22 cellular contexts compared by ENCODE assay signal in the genomic region with DNA sequence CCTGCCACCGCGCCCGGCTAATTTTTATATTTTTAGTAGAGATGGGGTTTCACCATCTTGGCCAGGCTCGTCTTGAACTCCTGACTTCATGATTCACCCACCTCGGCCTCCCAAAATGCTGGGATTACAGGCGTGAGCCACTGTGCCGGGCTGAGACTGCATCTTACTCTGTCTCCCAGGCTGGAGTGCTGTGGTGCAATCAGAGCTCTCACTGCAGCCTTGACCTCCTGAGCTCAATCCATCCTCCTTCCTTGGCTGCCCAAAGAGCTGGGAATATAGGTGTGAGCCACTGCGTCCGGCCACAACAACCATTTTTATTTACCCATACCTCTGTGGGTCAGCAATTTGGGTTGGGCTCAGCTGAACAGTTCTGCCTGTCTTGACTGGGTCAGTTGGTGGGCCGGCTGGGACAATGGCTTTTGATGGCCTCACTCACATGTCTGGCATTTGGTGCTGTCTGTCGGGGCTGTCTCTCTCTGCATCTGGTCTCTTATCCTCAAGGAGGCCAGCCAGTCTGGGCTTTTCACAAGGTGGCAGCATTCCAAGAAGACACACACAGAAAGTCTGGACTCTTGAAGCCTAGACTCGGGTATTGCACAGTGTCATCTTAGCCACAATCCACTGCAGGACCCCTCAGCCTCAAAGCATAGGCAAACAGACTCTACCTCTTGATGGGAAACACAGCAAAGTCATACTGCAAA.
DNase-seq lines count a peak whose midpoint lies in the region; ATAC-seq, FAIRE-seq and TF ChIP-seq lines count a peak whose summit lies in the region.
"Had no signal": no experiment of that assay in that cellular context is flagged by ENCODE, and none has a peak within 500 bp of the region (broad histone marks: within the 10 kb centered on the region; RNA-seq: fewer than 3 reads in every experiment).

No MANE protein-coding gene starts in this region.

- TF ChIP-seq POLR2A in HepG2 (IDR thresholded peaks at IDR 0.05; ENCODE audit: insufficient read depth in 1 of 2, low read depth in 2 of 2, low read length in 2 of 2) (no peak), right lobe of liver (IDR thresholded peaks at IDR 0.05) (no peak)

- H3K4me1 Mint-ChIP-seq in neural progenitor cell, result peaks cover 4% of the 10 kb centered on the region
- no peaks in the 10 kb centered on the region; the same call in 2 of the 3 replicates for H3K4me1 Mint-ChIP-seq in GM23338
- H3K4me1 Mint-ChIP-seq: CD4-positive, CD25-positive, alpha-beta regulatory T cell had no signal

- H3K4me2 ChIP-seq in HepG2 (ENCODE audit: low read depth, low read length) (no peak overlapping the region), hepatocyte (no peak overlapping the region), neural progenitor cell (no peak overlapping the region), GM23338 (no peak overlapping the region)
- H3K4me2 ChIP-seq: PC-9 had no signal

- no peaks in the 10 kb centered on the region for H3K9me3 ChIP-seq in HepG2 (ENCODE audit: low read length)
- H3K9me3 ChIP-seq in right lobe of liver, result no peaks in the 10 kb centered on the region
- H3K9me3 ChIP-seq in hepatocyte (ENCODE audit: low read depth), result no peaks in the 10 kb centered on the region
- H3K9me3 ChIP-seq in neural progenitor cell (ENCODE audit: low read depth), result no peaks in the 10 kb centered on the region
- H3K9me3 ChIP-seq: BE2C had no signal

- in situ Hi-C loops in HepG2 (cut with HindIII; ENCODE audit: extremely low pct_ligation_motif_present, low pct_unique_long_range_greater_than_20kb), result no loop called here

- H3K27me3 ChIP-seq in HepG2 (ENCODE audit: control insufficient read depth in 1 of 2, insufficient read depth in 2 of 2, low read length in 2 of 2), result no peaks in the 10 kb centered on the region; a peak in 1 of 5 replicates
- H3K27me3 ChIP-seq in right lobe of liver, result no peaks in the 10 kb centered on the region
- no peaks in the 10 kb centered on the region for H3K27me3 ChIP-seq in hepatocyte
- H3K27me3 ChIP-seq in neural progenitor cell, result no peaks in the 10 kb centered on the region
- no peaks in the 10 kb centered on the region for H3K27me3 ChIP-seq in GM23338 (ENCODE audit: insufficient read depth)
- H3K27me3 ChIP-seq: BE2C had no signal

- H2AFZ ChIP-seq in HepG2 (ENCODE audit: low read length) (no peak overlapping the region), hepatocyte (no peak overlapping the region), neural progenitor cell (replicated peaks) (no peak overlapping the region), GM23338 (no peak overlapping the region)
- H2AFZ ChIP-seq: PC-9 had no signal

- no peak for TF ChIP-seq CTCF in HepG2 (CRISPR knock-in tag; IDR thresholded peaks at IDR 0.05)
- TF ChIP-seq CTCF in right lobe of liver (IDR thresholded peaks at IDR 0.05), result no peak
- TF ChIP-seq CTCF in hepatocyte (IDR thresholded peaks at IDR 0.05; ENCODE audit: poor library complexity), result no peak
- no peak for TF ChIP-seq CTCF in neural progenitor cell (IDR thresholded peaks at IDR 0.05)
- no peak for TF ChIP-seq CTCF in GM23338 (conservative IDR thresholded peaks at IDR 0.05; ENCODE audit: low read depth in 2 of 2)
- TF ChIP-seq CTCF in coronary artery (IDR thresholded peaks at IDR 0.05), result no peak

- WGBS in HepG2 (ENCODE audit: low lambda C conversion rate), result 29% methylated on average over 12 of the region's 12 CpGs
- 77% methylated on average over 3 of the region's 12 CpGs for WGBS in right lobe of liver (ENCODE audit: insufficient coverage, low coverage, low lambda C conversion rate, missing lambda C conversion rate)
- WGBS in hepatocyte (ENCODE audit: low lambda C conversion rate, missing lambda C conversion rate), result 76% methylated on average over 12 of the region's 12 CpGs

- TF ChIP-seq EP300 in HepG2 (IDR thresholded peaks at IDR 0.05; ENCODE audit: low read depth in 2 of 2, low read length in 2 of 2) (no peak), HepG2 (CRISPR knock-in tag; IDR thresholded peaks at IDR 0.05; ENCODE audit: borderline replicate concordance) (no peak)

- BruUV-seq in HepG2 (replicated peaks; lab: Mats Ljungman, UMichigan), result no TSS peak

- peak; percentile 59 for ATAC-seq in HepG2
- ATAC-seq in right lobe of liver, result no peak
- ATAC-seq in GM23338, result no peak
- no peak for ATAC-seq in HG03565 (IDR thresholded peaks at IDR 0.05; ENCODE audit: unreplicated experiment)
- ATAC-seq in GM18867 (IDR thresholded peaks at IDR 0.05; ENCODE audit: unreplicated experiment), result no peak
- ATAC-seq: HCT116 had no signal

- H3K79me2 ChIP-seq in HepG2 (ENCODE audit: insufficient read depth, low read length) (no peaks in the 10 kb centered on the region), hepatocyte (no peaks in the 10 kb centered on the region), neural progenitor cell (ENCODE audit: low read depth) (no peaks in the 10 kb centered on the region), GM23338 (replicated peaks; ENCODE audit: insufficient read depth) (no peaks in the 10 kb centered on the region)

- H3K9me2 ChIP-seq in hepatocyte (replicated peaks; ENCODE audit: insufficient read depth) (no peaks in the 10 kb centered on the region), GM23338 (ENCODE audit: insufficient read depth) (no peaks in the 10 kb centered on the region; the same call in 1 of the 2 replicates)

- CTCF ChIA-PET in HepG2 (lab: Yijun Ruan, JAX; ENCODE audit: low intra/inter-chr PET ratio, low total read pairs), result no interaction called here

- FAIRE-seq in HepG2 (lab: Jason Lieb, UNC), result no peak
- FAIRE-seq: A204.1, GM12892, GM18507 had no signal

- H3K27ac Mint-ChIP-seq in neural progenitor cell (no peak overlapping the region), GM23338 (no peak overlapping the region)
- H3K27ac Mint-ChIP-seq: CD4-positive, CD25-positive, alpha-beta regulatory T cell had no signal

- H3K9ac ChIP-seq in HepG2 (ENCODE audit: insufficient read depth, low read depth, low read length) (no peak overlapping the region), neural progenitor cell (no peak overlapping the region)

- no peak overlapping the region for H3K27ac ChIP-seq in HepG2 (ENCODE audit: extremely low read length, insufficient read depth, low read length)
- no peak overlapping the region for H3K27ac ChIP-seq in right lobe of liver
- peak overlapping the region; percentile 39 for H3K27ac ChIP-seq in hepatocyte
- no peak overlapping the region for H3K27ac ChIP-seq in neural progenitor cell
- H3K27ac ChIP-seq in GM23338 (ENCODE audit: low read depth), result no peak overlapping the region
- no peak overlapping the region for H3K27ac ChIP-seq in coronary artery
- H3K27ac ChIP-seq: PC-9 had no signal

- DNase-seq in HepG2 (ENCODE audit: low spot score), result peak; percentile 16
- DNase-seq in right lobe of liver, result no peak
- peak; percentile 44 for DNase-seq in hepatocyte (ENCODE audit: low spot score)
- peak; percentile 16 for DNase-seq in neural progenitor cell (ENCODE audit: low spot score)
- no peak for DNase-seq in GM23338 (ENCODE audit: low spot score)
- DNase-seq in coronary artery (ENCODE audit: low spot score), result no peak
- DNase-seq: BE2C; CD4-positive, CD25-positive, alpha-beta regulatory T cell; DMS53; EL; GOT3; KBM-7; NCI-H1105 treated with DMSO at 0.1 percent for 48 hours; NCI-H1694; NCI-H2081 treated with DMSO at 0.1 percent for 48 hours; PC-9 had no signal

- no peaks in the 10 kb centered on the region for H3K36me3 ChIP-seq in HepG2 (replicated peaks in 1 of 2; ENCODE audit: control insufficient read depth in 1 of 2, insufficient read depth in 2 of 2, low read length in 2 of 2)
- no peaks in the 10 kb centered on the region for H3K36me3 ChIP-seq in right lobe of liver
- H3K36me3 ChIP-seq in hepatocyte (replicated peaks; ENCODE audit: insufficient read depth, low read depth), result no peaks in the 10 kb centered on the region
- H3K36me3 ChIP-seq in neural progenitor cell, result no peaks in the 10 kb centered on the region
- no peaks in the 10 kb centered on the region for H3K36me3 ChIP-seq in GM23338 (ENCODE audit: insufficient read depth)
- H3K36me3 ChIP-seq: BE2C had no signal

- H3K27me3 Mint-ChIP-seq in neural progenitor cell (ENCODE audit: insufficient read depth, low read depth), result peaks cover 5% of the 10 kb centered on the region
- no peaks in the 10 kb centered on the region for H3K27me3 Mint-ChIP-seq in GM23338 (ENCODE audit: insufficient read depth, low read depth, poor library complexity)
- H3K27me3 Mint-ChIP-seq: CD4-positive, CD25-positive, alpha-beta regulatory T cell had no signal

- no peaks in the 10 kb centered on the region for H3F3A ChIP-seq in neural progenitor cell (ENCODE audit: low read depth)
- H3F3A ChIP-seq in GM23338 (replicated peaks; ENCODE audit: low read depth), result no peaks in the 10 kb centered on the region

- POLR2A ChIA-PET in HepG2 (lab: Yijun Ruan, JAX), result interaction anchor here (1.5 kb wide), 1 partner anchor 32 kb away, joined by 3 read pairs; no protein-coding TSS in a partner anchor

- H3K9me3 Mint-ChIP-seq in neural progenitor cell (peaks cover 8% of the 10 kb centered on the region), GM23338 (no peaks in the 10 kb centered on the region; the same call in 2 of the 3 replicates)

- H3K4me1 ChIP-seq in HepG2 (ENCODE audit: insufficient read depth, low read length) (peaks cover 45% of the 10 kb centered on the region), right lobe of liver (peaks cover 0 to 7% (median 0%) of the 10 kb centered on the region in 4 donors), hepatocyte (ENCODE audit: insufficient read depth) (peaks cover 11% of the 10 kb centered on the region), neural progenitor cell (peaks cover 12% of the 10 kb centered on the region), GM23338 (ENCODE audit: insufficient read depth) (no peaks in the 10 kb centered on the region)
- H3K4me1 ChIP-seq: BE2C had no signal

- TF ChIP-seq RAD21 in HepG2 (CRISPR knock-in tag; IDR thresholded peaks at IDR 0.05), result no peak

- H4K20me1 ChIP-seq in HepG2 (ENCODE audit: insufficient read depth, low read length) (no peaks in the 10 kb centered on the region), hepatocyte (ENCODE audit: insufficient read depth, poor library complexity, severe bottlenecking) (no peaks in the 10 kb centered on the region), neural progenitor cell (ENCODE audit: low read depth) (no peaks in the 10 kb centered on the region), GM23338 (replicated peaks; ENCODE audit: insufficient read depth) (no peaks in the 10 kb centered on the region)

- H3K36me3 Mint-ChIP-seq in neural progenitor cell (no peaks in the 10 kb centered on the region), GM23338 (ENCODE audit: low read depth) (peaks cover 3% of the 10 kb centered on the region; the same call in 2 of the 3 replicates)
- H3K36me3 Mint-ChIP-seq: CD4-positive, CD25-positive, alpha-beta regulatory T cell had no signal

- intact Hi-C loops in HepG2 (cut with micrococcal nuclease; ENCODE audit: unreplicated experiment) (no loop called here), right lobe of liver (cut with DNase I) (no loop called here)

- H3K4me3 Mint-ChIP-seq in neural progenitor cell (no peak overlapping the region), GM23338 (no peak overlapping the region)
- H3K4me3 Mint-ChIP-seq: CD4-positive, CD25-positive, alpha-beta regulatory T cell had no signal

- H3K4me3 ChIP-seq in HepG2 (replicated peaks in 1 of 3; ENCODE audit: insufficient read depth in 1 of 3, low read depth in 2 of 3, low read length in 3 of 3), result no peak overlapping the region
- no peak overlapping the region for H3K4me3 ChIP-seq in right lobe of liver
- no peak overlapping the region for H3K4me3 ChIP-seq in hepatocyte
- H3K4me3 ChIP-seq in neural progenitor cell, result no peak overlapping the region
- H3K4me3 ChIP-seq in GM23338, result no peak overlapping the region
- no peak overlapping the region for H3K4me3 ChIP-seq in coronary artery
- H3K4me3 ChIP-seq: PC-9 had no signal

Comparison
In these comparisons a context has a peak if more than half of its experiments do, and no peak if none do; other contexts are left out.
1. DNase-seq: peak in HepG2 (single experiment), hepatocyte (single experiment) and neural progenitor cell (single experiment); none in right lobe of liver (0 of 3), GM23338 (single experiment) and coronary artery (single experiment).